Comparison of ENCODE assay signal across 10 cellular contexts in genomic region chr1:183783896-183784637, GRCh38. TPM values are rescaled to one million over a fixed set of nuclear protein-coding genes. Genes with fewer than 3 reads are reported as not detected.
DNase-seq lines count a peak whose midpoint lies in the region; ATAC-seq and TF ChIP-seq lines count a peak whose summit lies in the region.
"Had no signal": no experiment of that assay in that cellular context is flagged by ENCODE, and none has a peak within 500 bp of the region (broad histone marks: within the 10 kb centered on the region; RNA-seq: fewer than 3 reads in every experiment).

No MANE protein-coding gene starts in this region.

- TF ChIP-seq CTCF in psoas muscle (IDR thresholded peaks at IDR 0.05) = no peak

- no peaks in the 10 kb centered on the region for H3K9me3 ChIP-seq in psoas muscle
- H3K9me3 ChIP-seq: SJCRH30 had no signal

- WGBS in psoas muscle, 3 donors = 32 to 42% (median 39%) methylated on average over 6 of the region's 6 CpGs

- intact Hi-C loops in psoas muscle (cut with DNase I) = loop anchor here in 1 of 2 donors (2.0 kb wide), 1 partner anchor 21 kb away; the partner anchor contains the start of gene RGL1

- H3K27ac ChIP-seq in psoas muscle = peak overlapping the region; percentile 37
- H3K27ac ChIP-seq: SJCRH30 had no signal

- DNase-seq in DMS 273 (lab: John Stamatoyannopoulos, UW; ENCODE audit: unreplicated experiment) = peak; percentile 98
- DNase-seq in NCI-H69 (lab: John Stamatoyannopoulos, UW) = peak; percentile 93
- peak; percentile 77 for DNase-seq in fibroblast of the conjunctiva (ENCODE audit: low read depth)
- peak; percentile 55 to 66 for DNase-seq in psoas muscle
- no peak for DNase-seq in MV-4-11 (lab: John Stamatoyannopoulos, UW)
- DNase-seq in NCI-H2029 (lab: John Stamatoyannopoulos, UW) = no peak
- DNase-seq in GDM1 (lab: John Stamatoyannopoulos, UW) = no peak
- DNase-seq: activated CD8-positive, alpha-beta memory T cell treated with anti-CD3 and anti-CD28 coated beads, Interleukin-2, amount 50 U/mL, for 48 hours had no signal

- H3K4me1 ChIP-seq in psoas muscle = peaks cover 16% of the 10 kb centered on the region
- H3K4me1 ChIP-seq: SJCRH30 had no signal

- no peak overlapping the region for H3K4me3 ChIP-seq in psoas muscle
- H3K4me3 ChIP-seq: SJCRH30 had no signal

- no peaks in the 10 kb centered on the region for H3K36me3 ChIP-seq in psoas muscle (ENCODE audit: insufficient read depth in 1 of 2, low read depth in 1 of 2)
- H3K36me3 ChIP-seq: SJCRH30 had no signal

- H3K27me3 ChIP-seq in psoas muscle (ENCODE audit: insufficient read depth in 3 of 3, low read length in 2 of 3) = no peaks in the 10 kb centered on the region
- H3K27me3 ChIP-seq: SJCRH30 had no signal

- ATAC-seq in psoas muscle (peak; percentile 66 to 93 (median 77)), HG03432 (IDR thresholded peaks at IDR 0.05; ENCODE audit: unreplicated experiment) (no peak)

RNA-seq across cellular contexts. Expression of gene RGL1, which starts 20.9 kb away (rescaled TPM):
- total RNA-seq in psoas muscle = 1 to 10 TPM; 3.9 to 6.8 (median 5.2) TPM
- polyA plus RNA-seq in psoas muscle = 1 to 10 TPM in 2 of 3 donors, under 1 TPM in 1; 0.93 to 1.3 (median 1.3) TPM

Comparison
In these comparisons a context has a peak if more than half of its experiments do, and no peak if none do; other contexts are left out.
1. DNase-seq: peak in DMS 273 (single experiment), NCI-H69 (single experiment), fibroblast of the conjunctiva (single experiment) and psoas muscle (2 of 2); none in MV-4-11 (single experiment), NCI-H2029 (single experiment) and GDM1 (single experiment).